9 cellular contexts compared by ENCODE assay signal in genomic region chr1:1906185-1907097, GRCh38. TPM values are rescaled to one million over a fixed set of nuclear protein-coding genes. Genes with fewer than 3 reads are reported as not detected.
DNase-seq lines count a peak whose midpoint lies in the region; ATAC-seq, FAIRE-seq and TF ChIP-seq lines count a peak whose summit lies in the region.
"Had no signal": no experiment of that assay in that cellular context is flagged by ENCODE, and none has a peak within 500 bp of the region (broad histone marks: within the 10 kb centered on the region; RNA-seq: fewer than 3 reads in every experiment).

No MANE protein-coding gene starts in this region.

- peak overlapping the region; percentile 39 for H3K9ac ChIP-seq in SK-N-MC (ENCODE audit: insufficient read length)

- no peak for FAIRE-seq in pancreas (lab: Jason Lieb, UNC)
- FAIRE-seq: colon had no signal

- H3K36me3 Mint-ChIP-seq in activated naive CD4-positive, alpha-beta T cell treated with anti-CD3 and anti-CD28 coated beads, Interleukin-2, amount 10 ng/mL, durations not matched to agents 7 days and 5 days: no peaks in the 10 kb centered on the region
- no peaks in the 10 kb centered on the region for H3K36me3 Mint-ChIP-seq in type B pancreatic cell

- CTCF ChIA-PET in activated naive CD4-positive, alpha-beta T cell treated with anti-CD3 and anti-CD28 coated beads, Interleukin-2, amount 10 ng/mL, durations not matched to agents 7 days and 5 days (lab: Charles Lee): interaction anchor here (0.5 to 4.9 kb wide), 17 partner anchors 7 to 784 kb away, joined by 3 to 38 read pairs (median 3); partner anchors contain the start of gene CDK11A

- H3K27me3 ChIP-seq in pancreas: no peaks in the 10 kb centered on the region

- 20% methylated on average over 15 of the region's 15 CpGs for WGBS in pancreas, 2 donors

- intact Hi-C loops in pancreas (cut with DNase I): no loop called here

- H3K4me1 Mint-ChIP-seq in activated naive CD4-positive, alpha-beta T cell treated with anti-CD3 and anti-CD28 coated beads, Interleukin-2, amount 10 ng/mL, durations not matched to agents 7 days and 5 days: peaks cover 20% of the 10 kb centered on the region
- H3K4me1 Mint-ChIP-seq in type B pancreatic cell (ENCODE audit: unreplicated experiment): peaks cover 6% of the 10 kb centered on the region

- H3K4me3 Mint-ChIP-seq in activated naive CD4-positive, alpha-beta T cell treated with anti-CD3 and anti-CD28 coated beads, Interleukin-2, amount 10 ng/mL, durations not matched to agents 7 days and 5 days: peak overlapping the region; percentile 30
- H3K4me3 Mint-ChIP-seq in type B pancreatic cell: peak overlapping the region; percentile 82

- DNase-seq in DMS153 treated with DMSO at 0.1 percent for 48 hours (lab: John Stamatoyannopoulos, UW; ENCODE audit: unreplicated experiment): peak; percentile 97
- DNase-seq in LNCaP clone FGC (ENCODE audit: low read depth): no peak
- no peak for DNase-seq in SK-N-MC (ENCODE audit: low read depth, low spot score)
- DNase-seq in activated naive CD4-positive, alpha-beta T cell treated with anti-CD3 and anti-CD28 coated beads, Interleukin-2, amount 10 ng/mL, durations not matched to agents 7 days and 5 days: peak; percentile 78
- peak; percentile 89 for DNase-seq in globus pallidus (ENCODE audit: low spot score)
- DNase-seq in pancreas: peak; percentile 73 to 92 (median 84)
- DNase-seq in type B pancreatic cell (ENCODE audit: extremely low spot score, unreplicated experiment): peak; percentile 79
- DNase-seq in NCI-H2107 treated with DMSO at 0.1 percent for 48 hours (lab: John Stamatoyannopoulos, UW; ENCODE audit: unreplicated experiment): no peak

- H3K9me3 ChIP-seq in SK-N-MC (ENCODE audit: low read depth, low read length): no peaks in the 10 kb centered on the region
- no peaks in the 10 kb centered on the region for H3K9me3 ChIP-seq in pancreas

- no peaks in the 10 kb centered on the region for H3K36me3 ChIP-seq in SK-N-MC (ENCODE audit: insufficient read depth, low read length)
- no peaks in the 10 kb centered on the region for H3K36me3 ChIP-seq in pancreas

- H3K27ac Mint-ChIP-seq in activated naive CD4-positive, alpha-beta T cell treated with anti-CD3 and anti-CD28 coated beads, Interleukin-2, amount 10 ng/mL, durations not matched to agents 7 days and 5 days: no peak overlapping the region
- H3K27ac Mint-ChIP-seq in type B pancreatic cell: peak overlapping the region; percentile 75

- peaks cover 0 to 9% (median 3%) of the 10 kb centered on the region in 3 donors for H3K4me1 ChIP-seq in pancreas

- peaks cover 13% of the 10 kb centered on the region for H3K27me3 Mint-ChIP-seq in activated naive CD4-positive, alpha-beta T cell treated with anti-CD3 and anti-CD28 coated beads, Interleukin-2, amount 10 ng/mL, durations not matched to agents 7 days and 5 days
- no peaks in the 10 kb centered on the region for H3K27me3 Mint-ChIP-seq in type B pancreatic cell

- peak; percentile 42 to 72 (median 66) for ATAC-seq in pancreas

- no peak overlapping the region for H3K4me3 ChIP-seq in LNCaP clone FGC (ENCODE audit: low read depth, low read length)
- H3K4me3 ChIP-seq in SK-N-MC: no peak overlapping the region
- H3K4me3 ChIP-seq in pancreas: no peak overlapping the region

- H3K9me3 Mint-ChIP-seq in activated naive CD4-positive, alpha-beta T cell treated with anti-CD3 and anti-CD28 coated beads, Interleukin-2, amount 10 ng/mL, durations not matched to agents 7 days and 5 days: no peaks in the 10 kb centered on the region
- no peaks in the 10 kb centered on the region for H3K9me3 Mint-ChIP-seq in type B pancreatic cell

- H3K27ac ChIP-seq in SK-N-MC (peak overlapping the region; percentile 79; the same call in 1 of the 2 replicates), pancreas (no peak overlapping the region)

- TF ChIP-seq CTCF in LNCaP clone FGC (IDR thresholded peaks at IDR 0.05; ENCODE audit: control insufficient read depth, extremely low read depth, insufficient read depth) (peak; percentile 94), pancreas (IDR thresholded peaks at IDR 0.05) (peak; percentile 61 to 86 (median 84)), type B pancreatic cell (conservative IDR thresholded peaks at IDR 0.05) (peak; percentile 93)

RNA-seq across cellular contexts. Expression of gene CALML6, which starts 8.6 kb away (rescaled TPM):
- total RNA-seq in pancreas (1 to 10 TPM in 3 of 6 donors, under 1 TPM in 3; 0.39 to 1.4 (median 0.86) TPM), type B pancreatic cell (ENCODE audit: low replicate concordance) (0.36 and 0.65 TPM in 2 replicates)
- 1 to 10 TPM; 3.6 to 4.4 TPM for polyA plus RNA-seq in pancreas

RNA-seq across cellular contexts. Expression of gene TMEM52, which starts 12.6 kb away (rescaled TPM):
- total RNA-seq in pancreas (10 to 100 TPM; 43.6 to 98.9 (median 78.6) TPM), type B pancreatic cell (ENCODE audit: low replicate concordance) (1.8 and 3.9 TPM in 2 replicates)
- 100 to 1,000 TPM in 1 of 2 donors, 10 to 100 TPM in 1; 72.2 to 120 TPM for polyA plus RNA-seq in pancreas

RNA-seq across cellular contexts. Expression of gene GNB1, which starts 15.6 kb away (rescaled TPM):
- 100 to 1,000 TPM in 2 of 6 donors, 10 to 100 TPM in 4; 75.4 to 160 (median 97.5) TPM for total RNA-seq in pancreas
- polyA plus RNA-seq in pancreas: 10 to 100 TPM; 42.3 to 71.1 TPM
- 279 and 297 TPM in 2 replicates for total RNA-seq in type B pancreatic cell (ENCODE audit: low replicate concordance)

Comparison
In these comparisons a context has a peak if more than half of its experiments do, and no peak if none do; other contexts are left out.
1. DNase-seq: peak in DMS153 treated with DMSO at 0.1 percent for 48 hours (single experiment), activated naive CD4-positive, alpha-beta T cell treated with anti-CD3 and anti-CD28 coated beads, Interleukin-2, amount 10 ng/mL, durations not matched to agents 7 days and 5 days (single experiment), globus pallidus (single experiment), pancreas (6 of 6) and type B pancreatic cell (single experiment); none in LNCaP clone FGC (single experiment), SK-N-MC (single experiment) and NCI-H2107 treated with DMSO at 0.1 percent for 48 hours (single experiment).
2. Peak in every context shown above with its lines, with median percentiles within 50 percentile points of each other: CTCF ChIP-seq.